1 cellular context compared by ENCODE assay signal in the genomic region with DNA sequence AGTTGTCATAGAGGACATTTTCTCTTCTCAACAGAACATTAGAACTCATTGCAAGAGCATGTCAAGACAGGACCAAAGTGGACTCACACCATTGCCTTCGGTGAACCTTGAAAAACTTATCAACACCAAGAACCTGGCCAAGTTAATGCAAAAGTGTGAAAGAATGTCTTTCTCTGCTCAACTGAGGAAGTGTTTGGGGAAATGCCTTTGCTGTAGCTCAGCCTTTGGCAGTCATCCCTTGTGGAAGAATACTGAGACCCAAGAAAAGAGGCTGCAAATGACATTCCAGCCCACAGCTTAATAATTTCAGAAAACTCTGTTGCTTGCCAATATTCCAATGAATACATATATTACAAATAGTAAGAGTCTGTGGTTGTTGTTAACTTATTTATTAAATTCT.
TF ChIP-seq lines count a peak whose summit lies in the region.

No MANE protein-coding gene starts in this region.

TF ChIP-seq in IMR-90, 13 proteins besides CTCF, POLR2A, EP300 and RAD21:
- no peak for TF ChIP-seq RFX5 (IDR thresholded peaks at IDR 0.05; ENCODE audit: low read depth, low read length)
- TF ChIP-seq MAZ (IDR thresholded peaks at IDR 0.05; ENCODE audit: borderline replicate concordance, low read depth, low read length): no peak
- no peak for TF ChIP-seq BHLHE40 (IDR thresholded peaks at IDR 0.05; ENCODE audit: low read depth, low read length)
- no peak for TF ChIP-seq MAFK (IDR thresholded peaks at IDR 0.05; ENCODE audit: low read depth, low read length)
- TF ChIP-seq, protein P1, sequence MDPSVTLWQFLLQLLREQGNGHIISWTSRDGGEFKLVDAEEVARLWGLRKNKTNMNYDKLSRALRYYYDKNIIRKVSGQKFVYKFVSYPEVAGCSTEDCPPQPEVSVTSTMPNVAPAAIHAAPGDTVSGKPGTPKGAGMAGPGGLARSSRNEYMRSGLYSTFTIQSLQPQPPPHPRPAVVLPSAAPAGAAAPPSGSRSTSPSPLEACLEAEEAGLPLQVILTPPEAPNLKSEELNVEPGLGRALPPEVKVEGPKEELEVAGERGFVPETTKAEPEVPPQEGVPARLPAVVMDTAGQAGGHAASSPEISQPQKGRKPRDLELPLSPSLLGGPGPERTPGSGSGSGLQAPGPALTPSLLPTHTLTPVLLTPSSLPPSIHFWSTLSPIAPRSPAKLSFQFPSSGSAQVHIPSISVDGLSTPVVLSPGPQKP (IDR thresholded peaks at IDR 0.05; ENCODE audit: borderline replicate concordance, low read depth, low read length): no peak
- no peak for TF ChIP-seq FOS (IDR thresholded peaks at IDR 0.05; ENCODE audit: low read depth, low read length)
TF ChIP-seq in IMR-90: peak in this region for 0.
